ENCODE assay signal across 18 cellular contexts in the genomic region with DNA sequence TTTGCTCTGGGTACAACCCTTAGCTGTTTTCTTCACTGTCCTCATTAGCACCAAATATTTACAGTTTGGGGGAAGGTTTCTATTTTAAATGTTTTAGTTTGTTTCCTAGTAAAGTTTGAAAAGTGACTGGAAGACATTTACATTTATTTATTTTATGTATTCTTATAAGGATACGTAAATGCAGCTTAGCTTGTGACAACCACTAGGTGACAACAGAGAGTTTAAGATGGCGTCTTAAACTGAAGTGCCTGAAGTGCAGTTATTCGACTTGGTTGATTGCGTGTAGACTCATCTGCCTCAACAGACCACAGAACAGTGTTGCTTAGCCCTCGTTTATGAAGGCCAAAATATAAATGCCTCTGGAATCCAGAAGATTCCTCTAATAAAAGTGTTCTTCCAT.
A peak's percentile ranks its signal among the peaks of the same experiment; 100 is the strongest.
DNase-seq lines count a peak whose midpoint lies in the region; ATAC-seq and TF ChIP-seq lines count a peak whose summit lies in the region.
"Had no signal": no experiment of that assay in that cellular context is flagged by ENCODE, and none has a peak within 500 bp of the region (broad histone marks: within the 10 kb centered on the region; RNA-seq: fewer than 3 reads in every experiment).

No MANE protein-coding gene starts in this region.

- CTCF ChIA-PET in OCI-LY7 (lab: Charles Lee; ENCODE audit: unreplicated experiment), result no interaction called here

- H3K4me3 ChIP-seq in OCI-LY7 (ENCODE audit: low read depth, low read length, poor library complexity, severe bottlenecking) (no peak overlapping the region), epithelial cell of proximal tubule (ENCODE audit: low read depth, low read length) (no peak overlapping the region), retinal pigment epithelial cell (ENCODE audit: low read length) (no peak overlapping the region)
- H3K4me3 ChIP-seq: thoracic aorta had no signal

- DNase-seq in OCI-LY7 (ENCODE audit: low spot score), result peak; percentile 2
- no peak for DNase-seq in epithelial cell of proximal tubule (ENCODE audit: low read depth)
- no peak for DNase-seq in retinal pigment epithelial cell (ENCODE audit: low read depth)
- DNase-seq in NCI-H1048 (lab: John Stamatoyannopoulos, UW), result no peak
- no peak for DNase-seq in NCI-H187 (lab: John Stamatoyannopoulos, UW)
- DNase-seq: activated CD8-positive, alpha-beta memory T cell treated with anti-CD3 and anti-CD28 coated beads, Interleukin-2, amount 50 U/mL, for 48 hours; activated effector memory CD4-positive, alpha-beta T cell treated with Interleukin-2 at 50 U/mL for 16 hours; AML-193; GOT3; NCI-H1694 treated with DMSO at 0.1 percent for 48 hours; NCI-H345; stimulated activated CD4-positive, alpha-beta T cell treated with anti-CD3 and anti-CD28 coated beads, Interleukin-12 subunit alpha, Interleukin-12 subunit beta, amount 100 ng/mL, for 4 hours had no signal

- H3K27ac ChIP-seq in OCI-LY7 (ENCODE audit: low read depth, low read length, poor library complexity, severe bottlenecking), result no peak overlapping the region
- H3K27ac ChIP-seq: epithelial cell of prostate, thoracic aorta had no signal

- H3K36me3 ChIP-seq in OCI-LY7 (ENCODE audit: insufficient read depth, low read length), result no peaks in the 10 kb centered on the region
- H3K36me3 ChIP-seq: thoracic aorta had no signal

- H4K20me1 ChIP-seq in OCI-LY7 (ENCODE audit: insufficient read depth, low read length), result no peaks in the 10 kb centered on the region

- H3K4me2 ChIP-seq in OCI-LY7 (ENCODE audit: low read length), result no peak overlapping the region

- no peaks in the 10 kb centered on the region for H3K9me3 ChIP-seq in OCI-LY7 (ENCODE audit: low read length)
- H3K9me3 ChIP-seq: thoracic aorta had no signal

- H2AFZ ChIP-seq in OCI-LY7 (ENCODE audit: low read length), result no peak overlapping the region

- H3K4me1 ChIP-seq in OCI-LY7 (ENCODE audit: insufficient read depth, low read length, poor library complexity, severe bottlenecking), result no peaks in the 10 kb centered on the region

- BruUV-seq in OCI-LY7 (replicated peaks; lab: Mats Ljungman, UMichigan), result no TSS peak

- intact Hi-C loops in OCI-LY7 (cut with micrococcal nuclease; ENCODE audit: unreplicated experiment), result no loop called here

- ATAC-seq in HG02798 (IDR thresholded peaks at IDR 0.05; ENCODE audit: poor library complexity, unreplicated experiment), result no peak
- ATAC-seq: HepG2, left lobe of liver had no signal

- TF ChIP-seq CTCF in GM12872 (IDR thresholded peaks at IDR 0.05; ENCODE audit: insufficient read depth, low read depth, low read length) (peak; percentile 13; the same call in 1 of the 3 replicates), OCI-LY7 (conservative IDR thresholded peaks at IDR 0.05; ENCODE audit: low read length) (peak; percentile 61), epithelial cell of proximal tubule (conservative IDR thresholded peaks at IDR 0.05; ENCODE audit: low read depth, low read length) (peak; percentile 36), retinal pigment epithelial cell (conservative IDR thresholded peaks at IDR 0.05; ENCODE audit: low read depth, low read length) (peak; percentile 29)

- H3K79me2 ChIP-seq in OCI-LY7 (ENCODE audit: insufficient read depth, low read depth, low read length), result no peaks in the 10 kb centered on the region

- no peaks in the 10 kb centered on the region for H3K9me2 ChIP-seq in OCI-LY7 (ENCODE audit: insufficient read depth, low read length)

- POLR2A ChIA-PET in OCI-LY7 (lab: Charles Lee), result no interaction called here
